In the genomic region with DNA sequence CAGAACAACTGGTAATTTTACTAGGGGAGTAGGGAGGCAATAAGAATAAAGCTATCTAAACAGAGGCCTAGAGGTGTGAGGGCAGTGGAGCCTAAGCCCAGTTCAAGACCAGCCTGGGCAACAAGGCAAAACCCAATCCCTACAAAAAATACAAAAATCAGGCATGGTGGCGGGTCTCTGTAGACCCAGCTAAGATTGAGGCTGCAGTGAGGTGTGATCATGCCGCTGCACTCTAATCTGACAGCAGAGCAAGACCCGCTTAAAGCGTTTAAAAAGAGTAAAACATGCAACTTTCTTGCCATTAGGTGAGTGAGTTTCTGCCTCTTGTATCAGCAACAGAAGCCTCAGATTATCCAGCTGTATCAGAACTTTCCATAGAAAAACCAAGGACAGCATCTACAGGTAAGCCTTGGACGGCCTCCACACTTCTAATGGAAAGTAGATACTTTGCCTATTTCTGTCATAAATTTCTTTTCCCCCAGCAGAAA, we compare ENCODE assay signal across 14 cellular contexts. TPM values are rescaled to one million over a fixed set of nuclear protein-coding genes. Genes with fewer than 3 reads are reported as not detected.
DNase-seq lines count a peak whose midpoint lies in the region; ATAC-seq and TF ChIP-seq lines count a peak whose summit lies in the region.
"Had no signal": no experiment of that assay in that cellular context is flagged by ENCODE, and none has a peak within 500 bp of the region (broad histone marks: within the 10 kb centered on the region; RNA-seq: fewer than 3 reads in every experiment).

No MANE protein-coding gene starts in this region.

- H2BK5ac ChIP-seq in neuronal stem cell (ENCODE audit: low read length): no peak overlapping the region

- H3K4me1 ChIP-seq in naive thymus-derived CD4-positive, alpha-beta T cell (ENCODE audit: control insufficient read depth in 2 of 2, insufficient read depth in 2 of 2, low read length in 2 of 2): peaks cover 0 to 12% of the 10 kb centered on the region in 2 donors
- no peaks in the 10 kb centered on the region for H3K4me1 ChIP-seq in neuronal stem cell (ENCODE audit: control insufficient read depth in 2 of 2, insufficient read depth in 1 of 2, low read depth in 1 of 2, low read length in 2 of 2)
- peaks cover 0 to 3% of the 10 kb centered on the region in 2 donors for H3K4me1 ChIP-seq in ascending aorta

- H2AFZ ChIP-seq in neuronal stem cell (ENCODE audit: low read length): no peak overlapping the region

- no peaks in the 10 kb centered on the region for H3K79me1 ChIP-seq in neuronal stem cell (ENCODE audit: low read depth, low read length)

- in situ Hi-C loops in GM18951 (cut with MboI; ENCODE audit: low sequenced_read_pairs, unreplicated experiment): no loop called here

- WGBS in neuronal stem cell (ENCODE audit: extremely low coverage in 2 of 2, insufficient read length in 2 of 2, insufficient replicate concordance in 1 of 2), 2 donors: no CpG with 5 or more reads among the region's 5 CpGs

- CTCF ChIA-PET in activated CD4-positive, alpha-beta memory T cell treated with anti-CD3 and anti-CD28 coated beads for 36 hours (lab: Charles Lee): interaction anchor here (0.7 kb wide), 1 partner anchor 55 kb away, joined by 3 read pairs; a partner anchor contains a TSS
- CTCF ChIA-PET in naive thymus-derived CD4-positive, alpha-beta T cell (lab: Charles Lee): no interaction called here

- no peak overlapping the region for H3K4ac ChIP-seq in neuronal stem cell (ENCODE audit: low read length)

- H2BK120ac ChIP-seq in neuronal stem cell (ENCODE audit: low read depth, low read length): no peak overlapping the region

- H3K27me3 Mint-ChIP-seq in activated CD4-positive, alpha-beta memory T cell treated with anti-CD3 and anti-CD28 coated beads for 36 hours: no peaks in the 10 kb centered on the region
- H3K27me3 Mint-ChIP-seq in naive thymus-derived CD4-positive, alpha-beta T cell: no peaks in the 10 kb centered on the region

- no peaks in the 10 kb centered on the region for H3K27me3 ChIP-seq in naive thymus-derived CD4-positive, alpha-beta T cell (ENCODE audit: control insufficient read depth in 2 of 2, insufficient read depth in 2 of 2, low read length in 2 of 2)
- H3K27me3 ChIP-seq in neuronal stem cell (ENCODE audit: control insufficient read depth in 3 of 3, insufficient read depth in 3 of 3, low read depth in 1 of 3, low read length in 3 of 3) (no peaks in the 10 kb centered on the region), ascending aorta (no peaks in the 10 kb centered on the region)
- H3K27me3 ChIP-seq: ovary had no signal

- peak overlapping the region; percentile 43 for H3K27ac Mint-ChIP-seq in activated CD4-positive, alpha-beta memory T cell treated with anti-CD3 and anti-CD28 coated beads for 36 hours
- peak overlapping the region in 6 of 9 donors; percentile 14 to 69 (median 42) for H3K27ac Mint-ChIP-seq in naive thymus-derived CD4-positive, alpha-beta T cell

- H3K23ac ChIP-seq in neuronal stem cell (ENCODE audit: low read depth, low read length, poor library complexity): no peak overlapping the region

- peak; percentile 53 for TF ChIP-seq POLR2A in GM18951 (IDR thresholded peaks at IDR 0.05; ENCODE audit: extremely low read depth, insufficient read depth, insufficient read length)

- no peak overlapping the region for H3K4me2 ChIP-seq in neuronal stem cell (ENCODE audit: insufficient read depth, low read length, poor library complexity, severe bottlenecking)

- H2BK12ac ChIP-seq in neuronal stem cell (ENCODE audit: low read length): no peak overlapping the region

- no peak overlapping the region for H2BK15ac ChIP-seq in neuronal stem cell (ENCODE audit: low read length)

- H2AK5ac ChIP-seq in neuronal stem cell (ENCODE audit: low read depth, low read length): no peak overlapping the region

- peak; percentile 36 for DNase-seq in DMS 273 (lab: John Stamatoyannopoulos, UW; ENCODE audit: unreplicated experiment)
- no peak for DNase-seq in DMS 273 treated with DMSO at 0.1 percent for 48 hours (lab: John Stamatoyannopoulos, UW)
- no peak for DNase-seq in activated CD4-positive, alpha-beta memory T cell treated with anti-CD3 and anti-CD28 coated beads for 36 hours
- DNase-seq in naive thymus-derived CD4-positive, alpha-beta T cell: no peak
- DNase-seq in neuronal stem cell (ENCODE audit: low spot score): no peak
- DNase-seq in NCI-H524 (lab: John Stamatoyannopoulos, UW): no peak
- no peak for DNase-seq in ascending aorta (ENCODE audit: low spot score in 2 of 2)
- DNase-seq: 8988T; activated naive CD4-positive, alpha-beta T cell; DMS79; NCI-H2029 treated with DMSO at 0.1 percent for 48 hours; ovary; stimulated activated CD4-positive, alpha-beta T cell treated with anti-CD3 and anti-CD28 coated beads, Interleukin-1b, Interleukin-23, amount 100 ng/mL, for 48 hours had no signal

- POLR2A ChIA-PET in activated CD4-positive, alpha-beta memory T cell treated with anti-CD3 and anti-CD28 coated beads for 36 hours (lab: Charles Lee): interaction anchor here (0.6 to 3.8 kb wide), 3 partner anchors 9 to 57 kb away, joined by 3 to 28 read pairs (median 5); a partner anchor contains a TSS
- POLR2A ChIA-PET in naive thymus-derived CD4-positive, alpha-beta T cell (lab: Charles Lee): interaction anchor here (2.1 to 4.8 kb wide), 2 partner anchors 11 to 12 kb away, joined by 4 to 32 read pairs; a partner anchor contains a TSS

- H3K4me1 Mint-ChIP-seq in activated CD4-positive, alpha-beta memory T cell treated with anti-CD3 and anti-CD28 coated beads for 36 hours (ENCODE audit: low read depth): peaks cover 21% of the 10 kb centered on the region
- peaks cover 1 to 30% (median 11%) of the 10 kb centered on the region in 7 donors for H3K4me1 Mint-ChIP-seq in naive thymus-derived CD4-positive, alpha-beta T cell

- H3K27ac ChIP-seq in naive thymus-derived CD4-positive, alpha-beta T cell (ENCODE audit: low read depth, low read length): no peak overlapping the region
- H3K27ac ChIP-seq in neuronal stem cell (replicated peaks; ENCODE audit: low read length) (no peak overlapping the region), ascending aorta (no peak overlapping the region)
- H3K27ac ChIP-seq: ovary had no signal

- H3K18ac ChIP-seq in neuronal stem cell (ENCODE audit: low read length): no peak overlapping the region

- no peak overlapping the region for H3K4me3 ChIP-seq in naive thymus-derived CD4-positive, alpha-beta T cell (ENCODE audit: low read length)
- no peak overlapping the region for H3K4me3 ChIP-seq in neuronal stem cell (ENCODE audit: low read length in 2 of 2)
- no peak overlapping the region for H3K4me3 ChIP-seq in ascending aorta
- H3K4me3 ChIP-seq: ovary had no signal

- no peaks in the 10 kb centered on the region for H3K9me3 Mint-ChIP-seq in activated CD4-positive, alpha-beta memory T cell treated with anti-CD3 and anti-CD28 coated beads for 36 hours
- no peaks in the 10 kb centered on the region for H3K9me3 Mint-ChIP-seq in naive thymus-derived CD4-positive, alpha-beta T cell

- H3K14ac ChIP-seq in neuronal stem cell (ENCODE audit: low read length): no peak overlapping the region

- no peak overlapping the region for H3K9ac ChIP-seq in neuronal stem cell (ENCODE audit: low read depth, low read length, poor library complexity)

- no peak overlapping the region for H4K91ac ChIP-seq in neuronal stem cell (ENCODE audit: low read depth, low read length, poor library complexity)

- peaks cover 63% of the 10 kb centered on the region for H3K36me3 Mint-ChIP-seq in activated CD4-positive, alpha-beta memory T cell treated with anti-CD3 and anti-CD28 coated beads for 36 hours
- H3K36me3 Mint-ChIP-seq in naive thymus-derived CD4-positive, alpha-beta T cell: peaks cover 4 to 53% (median 34%) of the 10 kb centered on the region in 5 donors

- H3K36me3 ChIP-seq in naive thymus-derived CD4-positive, alpha-beta T cell (ENCODE audit: control insufficient read depth in 2 of 3, insufficient read depth in 3 of 3, low read length in 3 of 3): peaks cover 26 to 64% (median 48%) of the 10 kb centered on the region in 3 experiments
- peaks cover 21 to 99% of the 10 kb centered on the region in 2 donors for H3K36me3 ChIP-seq in neuronal stem cell (replicated peaks in 1 of 2; ENCODE audit: control insufficient read depth in 2 of 2, insufficient read depth in 2 of 2, low read length in 2 of 2)
- H3K36me3 ChIP-seq in ascending aorta: peaks cover 77 to 90% of the 10 kb centered on the region in 2 donors
- H3K36me3 ChIP-seq: ovary had no signal

- no peak overlapping the region for H4K8ac ChIP-seq in neuronal stem cell (ENCODE audit: low read depth, low read length)

- no peak for TF ChIP-seq CTCF in ascending aorta (IDR thresholded peaks at IDR 0.05)

- no peak overlapping the region for H3K4me3 Mint-ChIP-seq in activated CD4-positive, alpha-beta memory T cell treated with anti-CD3 and anti-CD28 coated beads for 36 hours
- no peak overlapping the region for H3K4me3 Mint-ChIP-seq in naive thymus-derived CD4-positive, alpha-beta T cell

- intact Hi-C loops in activated CD4-positive, alpha-beta memory T cell treated with anti-CD3 and anti-CD28 coated beads for 36 hours (cut with micrococcal nuclease): no loop called here
- intact Hi-C loops in naive thymus-derived CD4-positive, alpha-beta T cell (cut with micrococcal nuclease): loop anchor here in 1 of 2 donors (5.0 kb wide), 1 partner anchor 37 kb away; no protein-coding TSS in a partner anchor
- intact Hi-C loops in ascending aorta (cut with DNase I): no loop called here

- H3K9me3 ChIP-seq in naive thymus-derived CD4-positive, alpha-beta T cell (ENCODE audit: control insufficient read depth in 2 of 3, low read length in 3 of 3): no peaks in the 10 kb centered on the region
- H3K9me3 ChIP-seq in neuronal stem cell (replicated peaks in 1 of 2; ENCODE audit: control insufficient read depth in 2 of 2, insufficient read depth in 1 of 2, low read depth in 1 of 2, low read length in 2 of 2) (no peaks in the 10 kb centered on the region), ascending aorta (no peaks in the 10 kb centered on the region)
- H3K9me3 ChIP-seq: ovary had no signal

- no peak for ATAC-seq in naive thymus-derived CD4-positive, alpha-beta T cell

RNA-seq across cellular contexts. Expression of a gene that starts 12.1 kb away (rescaled TPM):
- total RNA-seq in activated CD4-positive, alpha-beta memory T cell treated with anti-CD3 and anti-CD28 coated beads for 36 hours: 100 to 1,000 TPM; 325 to 342 TPM
- total RNA-seq in naive thymus-derived CD4-positive, alpha-beta T cell: 100 to 1,000 TPM; 116 to 197 (median 183) TPM
- polyA plus RNA-seq in naive thymus-derived CD4-positive, alpha-beta T cell: 10 to 100 TPM; 21.2 to 28.3 TPM
- 175 TPM for polyA plus RNA-seq in neuronal stem cell (2013, experiment 1 of 2)
- polyA plus RNA-seq in neuronal stem cell (2013, experiment 2 of 2): 189 TPM
- total RNA-seq in ascending aorta: 81.1 TPM

RNA-seq across cellular contexts. Expression of a gene that starts 12.3 kb away (rescaled TPM):
- 10 to 100 TPM; 21.6 to 23.7 TPM for total RNA-seq in activated CD4-positive, alpha-beta memory T cell treated with anti-CD3 and anti-CD28 coated beads for 36 hours
- total RNA-seq in naive thymus-derived CD4-positive, alpha-beta T cell: 10 to 100 TPM; 16.4 to 42.5 (median 27.2) TPM
- polyA plus RNA-seq in naive thymus-derived CD4-positive, alpha-beta T cell: 10 to 100 TPM; 13.6 to 22.2 TPM
- 27.8 TPM for polyA plus RNA-seq in neuronal stem cell (2013, experiment 1 of 2)
- 29.1 TPM for polyA plus RNA-seq in neuronal stem cell (2013, experiment 2 of 2)
- 3.9 TPM for total RNA-seq in ascending aorta

RNA-seq across cellular contexts. Expression of a gene that starts 54.9 kb away (rescaled TPM):
- 10 to 100 TPM; 32.3 to 34.7 TPM for total RNA-seq in activated CD4-positive, alpha-beta memory T cell treated with anti-CD3 and anti-CD28 coated beads for 36 hours
- 10 to 100 TPM; 47.7 to 75.9 (median 65.6) TPM for total RNA-seq in naive thymus-derived CD4-positive, alpha-beta T cell
- polyA plus RNA-seq in naive thymus-derived CD4-positive, alpha-beta T cell: 10 to 100 TPM; 17.3 to 32.9 TPM
- polyA plus RNA-seq in neuronal stem cell (2013, experiment 1 of 2): 18.2 TPM
- polyA plus RNA-seq in neuronal stem cell (2013, experiment 2 of 2): 19.0 TPM
- 12.6 TPM for total RNA-seq in ascending aorta
